ENCODE assay signal across 3 cellular contexts in genomic region chr9:139880-140279, GRCh38. TPM values are rescaled to one million over a fixed set of nuclear protein-coding genes. Genes with fewer than 3 reads are reported as not detected.
"Had no signal": no experiment of that assay in that cellular context is flagged by ENCODE, and none has a peak within 500 bp of the region (broad histone marks: within the 10 kb centered on the region; RNA-seq: fewer than 3 reads in every experiment).

No MANE protein-coding gene starts in this region.

RNA-seq across cellular contexts. Expression of gene FOXD4, which starts 21.7 kb away (rescaled TPM):
- total RNA-seq: H1 had no signal
- polyA plus RNA-seq: GM23338, IgD-negative memory B cell had no signal
